ENCODE assay signal across 9 cellular contexts in genomic region chr21:44931137-44931500, GRCh38. TPM values are rescaled to one million over a fixed set of nuclear protein-coding genes. Genes with fewer than 3 reads are reported as not detected.
DNase-seq lines count a peak whose midpoint lies in the region; ATAC-seq and TF ChIP-seq lines count a peak whose summit lies in the region.
"Had no signal": no experiment of that assay in that cellular context is flagged by ENCODE, and none has a peak within 500 bp of the region (broad histone marks: within the 10 kb centered on the region; RNA-seq: fewer than 3 reads in every experiment).

No MANE protein-coding gene starts in this region.

- H3K79me2 ChIP-seq in DND-41 (ENCODE audit: insufficient read depth, low read length) (no peaks in the 10 kb centered on the region), mesendoderm (ENCODE audit: control insufficient read depth, insufficient read depth, low read length) (no peaks in the 10 kb centered on the region)

- in situ Hi-C loops in gastrocnemius medialis (cut with MboI; ENCODE audit: low sequenced_read_pairs in 4 of 4) = loop anchor here in 2 of 4 donors (10.0 to 25.0 kb wide), 2 partner anchors 136 to 356 kb away; partner anchors contain the start of gene POFUT2 (in 1 of the 2)

- H3K4me3 ChIP-seq in DND-41 (ENCODE audit: low read depth in 1 of 2, low read length in 2 of 2) = peak overlapping the region; percentile 8 to 54; a peak in 3 of 4 replicates
- peak overlapping the region; percentile 52 for H3K4me3 ChIP-seq in HUES48 (ENCODE audit: low read depth, low read length)
- no peak overlapping the region for H3K4me3 ChIP-seq in mesendoderm (ENCODE audit: low read length)
- H3K4me3 ChIP-seq in ovary = no peak overlapping the region
- peak overlapping the region in 2 of 4 donors; percentile 31 to 35 for H3K4me3 ChIP-seq in gastrocnemius medialis

- H3K4me2 ChIP-seq in DND-41 (ENCODE audit: insufficient read depth, low read length) (peak overlapping the region; percentile 77), mesendoderm (ENCODE audit: low read length) (peak overlapping the region; percentile 1)

- H3K4ac ChIP-seq in mesendoderm (ENCODE audit: low read depth, low read length) = no peak overlapping the region

- H3K27ac ChIP-seq in DND-41 (ENCODE audit: low read length) (peak overlapping the region; percentile 85), HUES48 (ENCODE audit: low read depth, low read length) (no peak overlapping the region), mesendoderm (ENCODE audit: low read depth, low read length) (no peak overlapping the region), ovary (no peak overlapping the region), gastrocnemius medialis (no peak overlapping the region)
- H3K27ac ChIP-seq: epithelial cell of prostate had no signal

- intact Hi-C loops in ovary (cut with DNase I) = loop anchor here in 1 of 4 donors (10.0 kb wide), 1 partner anchor 116 kb away; the partner anchor contains the start of gene SUMO3
- intact Hi-C loops in gastrocnemius medialis (cut with DNase I; ENCODE audit: low total_unique reads) = loop anchor here (10.0 kb wide), 1 partner anchor 426 kb away; no protein-coding TSS in a partner anchor

- no peak overlapping the region for H2AK5ac ChIP-seq in mesendoderm (ENCODE audit: low read length)

- no peaks in the 10 kb centered on the region for H3K36me3 Mint-ChIP-seq in activated naive CD4-positive, alpha-beta T cell treated with anti-CD3 and anti-CD28 coated beads, Interleukin-2, amount 50 U/mL, for 72 hours

- H2BK15ac ChIP-seq in mesendoderm (replicated peaks; ENCODE audit: low read depth) = no peak overlapping the region

- TF ChIP-seq CTCF in DND-41 (IDR thresholded peaks at IDR 0.05; ENCODE audit: borderline replicate concordance, extremely low read depth, low read length, poor library complexity, severe bottlenecking) = no peak
- TF ChIP-seq CTCF in ovary (IDR thresholded peaks at IDR 0.05) = no peak
- TF ChIP-seq CTCF in gastrocnemius medialis (IDR thresholded peaks at IDR 0.05 in 4 of 5, conservative IDR thresholded peaks at IDR 0.05 in 1 of 5) = no peak

- H3K4me1 ChIP-seq in DND-41 (ENCODE audit: insufficient read depth, low read length) (peaks cover 70% of the 10 kb centered on the region), HUES48 (ENCODE audit: control insufficient read depth, insufficient read depth, low read length) (peaks cover 31% of the 10 kb centered on the region), mesendoderm (ENCODE audit: control insufficient read depth, low read depth, low read length) (peaks cover 15% of the 10 kb centered on the region), ovary (ENCODE audit: insufficient read depth) (no peaks in the 10 kb centered on the region), gastrocnemius medialis (peaks cover 0 to 19% of the 10 kb centered on the region in 2 donors)

- H4K8ac ChIP-seq in mesendoderm (ENCODE audit: low read depth, low read length) = no peak overlapping the region

- no peak overlapping the region for H3K18ac ChIP-seq in mesendoderm (ENCODE audit: low read length)

- no peak overlapping the region for H2BK120ac ChIP-seq in mesendoderm (ENCODE audit: low read depth, low read length)

- peak overlapping the region; percentile 34 to 55 for H3K27ac Mint-ChIP-seq in activated naive CD4-positive, alpha-beta T cell treated with anti-CD3 and anti-CD28 coated beads, Interleukin-2, amount 50 U/mL, for 72 hours

- H3K9ac ChIP-seq in DND-41 (ENCODE audit: low read depth, low read length) (peak overlapping the region; percentile 54), HUES48 (ENCODE audit: low read depth, low read length) (no peak overlapping the region), mesendoderm (ENCODE audit: low read length) (no peak overlapping the region)

- no CpG with 5 or more reads among the region's 19 CpGs for WGBS in mesendoderm (ENCODE audit: extremely low coverage, insufficient coverage, low lambda C conversion rate)
- 2 to 3% (median 2%) methylated on average over 18 to 19 of the region's 19 CpGs for WGBS in ovary, 3 donors

- TF ChIP-seq EP300 in ovary (IDR thresholded peaks at IDR 0.05) = no peak

- no peaks in the 10 kb centered on the region for H3K79me1 ChIP-seq in mesendoderm (ENCODE audit: low read length)

- peak overlapping the region; percentile 1 for H3K56ac ChIP-seq in mesendoderm (ENCODE audit: low read length)

- peaks cover 6% of the 10 kb centered on the region; the same call in 1 of the 2 replicates for H4K20me1 ChIP-seq in DND-41 (ENCODE audit: insufficient read depth, low read length)

- H3K36me3 ChIP-seq in DND-41 (ENCODE audit: insufficient read depth, low read length) (no peaks in the 10 kb centered on the region), HUES48 (ENCODE audit: control insufficient read depth, insufficient read depth, low read length) (no peaks in the 10 kb centered on the region), mesendoderm (ENCODE audit: control insufficient read depth, insufficient read depth, low read length) (no peaks in the 10 kb centered on the region), ovary (no peaks in the 10 kb centered on the region), gastrocnemius medialis (no peaks in the 10 kb centered on the region)

- H3K9me3 ChIP-seq in DND-41 (ENCODE audit: insufficient read depth, low read length, severe bottlenecking) (no peaks in the 10 kb centered on the region), HUES48 (ENCODE audit: control insufficient read depth, insufficient read depth, low read length) (no peaks in the 10 kb centered on the region), ovary (peaks cover 0 to 6% of the 10 kb centered on the region in 2 donors), gastrocnemius medialis (no peaks in the 10 kb centered on the region)

- H2AFZ ChIP-seq in DND-41 (ENCODE audit: low read depth, low read length) = no peak overlapping the region

- TF ChIP-seq POLR2A in ovary (IDR thresholded peaks at IDR 0.05) = no peak
- no peak for TF ChIP-seq POLR2A in gastrocnemius medialis (IDR thresholded peaks at IDR 0.05)

- no peak overlapping the region for H3K23ac ChIP-seq in mesendoderm (ENCODE audit: low read length)

- no peak overlapping the region for H4K5ac ChIP-seq in mesendoderm (ENCODE audit: low read length)

- H3K9me3 Mint-ChIP-seq in activated naive CD4-positive, alpha-beta T cell treated with anti-CD3 and anti-CD28 coated beads, Interleukin-2, amount 50 U/mL, for 72 hours = no peaks in the 10 kb centered on the region

- peak; percentile 55 for ATAC-seq in DND-41 (ENCODE audit: insufficient read depth, low read depth)
- no peak for ATAC-seq in activated naive CD4-positive, alpha-beta T cell treated with anti-CD3 and anti-CD28 coated beads, Interleukin-2, amount 50 U/mL, for 72 hours
- ATAC-seq in GM19023 (IDR thresholded peaks at IDR 0.05; ENCODE audit: unreplicated experiment) = no peak
- no peak for ATAC-seq in gastrocnemius medialis

- H3K27me3 ChIP-seq in DND-41 (ENCODE audit: insufficient read depth, low read length, poor library complexity) (peaks cover 7% of the 10 kb centered on the region), HUES48 (ENCODE audit: control insufficient read depth, insufficient read depth, low read length) (peaks cover 72% of the 10 kb centered on the region), mesendoderm (ENCODE audit: insufficient read depth, low read length, poor library complexity) (peaks cover 26% of the 10 kb centered on the region), ovary (peaks cover 7% of the 10 kb centered on the region), gastrocnemius medialis (peaks cover 42 to 63% (median 62%) of the 10 kb centered on the region in 3 donors)

- peak; percentile 88 for DNase-seq in DND-41
- DNase-seq in activated naive CD4-positive, alpha-beta T cell treated with anti-CD3 and anti-CD28 coated beads, Interleukin-2, amount 50 U/mL, for 72 hours (ENCODE audit: low spot score in 2 of 2) = no peak
- DNase-seq in mesendoderm = no peak
- DNase-seq in ovary = no peak
- DNase-seq in HUDEP-2 (lab: John Stamatoyannopoulos, UW; ENCODE audit: unreplicated experiment in 76 of 76) = no peak
- DNase-seq in gastrocnemius medialis = no peak

- no peak overlapping the region for H2BK5ac ChIP-seq in mesendoderm (ENCODE audit: low read length)

RNA-seq across cellular contexts. Expression of gene SLX9, which starts 8.7 kb away (rescaled TPM):
- total RNA-seq in activated naive CD4-positive, alpha-beta T cell treated with anti-CD3 and anti-CD28 coated beads, Interleukin-2, amount 50 U/mL, for 72 hours = 10 to 100 TPM; 25.3 to 63.9 TPM
- polyA plus RNA-seq in mesendoderm (2013, experiment 1 of 2) = 45.5 TPM
- polyA plus RNA-seq in mesendoderm (2013, experiment 2 of 2) = 43.5 TPM
- total RNA-seq in ovary = 10 to 100 TPM in 6 of 7 donors, 1 to 10 TPM in 1; 5.6 to 24.1 (median 17.2) TPM
- 10 to 100 TPM in 1 of 2 donors, 1 to 10 TPM in 1; 5.6 to 14.0 TPM for polyA plus RNA-seq in ovary
- total RNA-seq in gastrocnemius medialis = 10 to 100 TPM; 23.7 to 37.6 (median 25.8) TPM

RNA-seq across cellular contexts. Expression of gene ITGB2, which starts 10.4 kb away (rescaled TPM):
- total RNA-seq in activated naive CD4-positive, alpha-beta T cell treated with anti-CD3 and anti-CD28 coated beads, Interleukin-2, amount 50 U/mL, for 72 hours = 100 to 1,000 TPM; 151 to 272 TPM
- polyA plus RNA-seq in mesendoderm (2013, experiment 1 of 2) = 1.0 TPM
- polyA plus RNA-seq in mesendoderm (2013, experiment 2 of 2) = 1.1 TPM
- total RNA-seq in ovary (10 to 100 TPM in 6 of 7 donors, 1 to 10 TPM in 1; 9.6 to 58.3 (median 17.6) TPM), gastrocnemius medialis (10 to 100 TPM; 10.9 to 41.7 (median 27.4) TPM)
- polyA plus RNA-seq in ovary = 10 to 100 TPM; 13.0 to 31.1 TPM

RNA-seq across cellular contexts. Expression of gene PTTG1IP, which starts 57.6 kb away (rescaled TPM):
- 10 to 100 TPM; 61.7 to 99.8 TPM for total RNA-seq in activated naive CD4-positive, alpha-beta T cell treated with anti-CD3 and anti-CD28 coated beads, Interleukin-2, amount 50 U/mL, for 72 hours
- 106 TPM for polyA plus RNA-seq in mesendoderm (2013, experiment 1 of 2)
- 104 TPM for polyA plus RNA-seq in mesendoderm (2013, experiment 2 of 2)
- total RNA-seq in ovary (100 to 1,000 TPM; 133 to 226 (median 143) TPM), gastrocnemius medialis (100 to 1,000 TPM; 116 to 217 (median 127) TPM)
- 100 to 1,000 TPM; 144 to 420 TPM for polyA plus RNA-seq in ovary

Comparison
In these comparisons a context has a peak if more than half of its experiments do, and no peak if none do; other contexts are left out.
1. H3K4me3 ChIP-seq: peak in DND-41 (2 of 2) and HUES48 (single experiment); none in mesendoderm (single experiment) and ovary (single experiment).